In the genomic region with DNA sequence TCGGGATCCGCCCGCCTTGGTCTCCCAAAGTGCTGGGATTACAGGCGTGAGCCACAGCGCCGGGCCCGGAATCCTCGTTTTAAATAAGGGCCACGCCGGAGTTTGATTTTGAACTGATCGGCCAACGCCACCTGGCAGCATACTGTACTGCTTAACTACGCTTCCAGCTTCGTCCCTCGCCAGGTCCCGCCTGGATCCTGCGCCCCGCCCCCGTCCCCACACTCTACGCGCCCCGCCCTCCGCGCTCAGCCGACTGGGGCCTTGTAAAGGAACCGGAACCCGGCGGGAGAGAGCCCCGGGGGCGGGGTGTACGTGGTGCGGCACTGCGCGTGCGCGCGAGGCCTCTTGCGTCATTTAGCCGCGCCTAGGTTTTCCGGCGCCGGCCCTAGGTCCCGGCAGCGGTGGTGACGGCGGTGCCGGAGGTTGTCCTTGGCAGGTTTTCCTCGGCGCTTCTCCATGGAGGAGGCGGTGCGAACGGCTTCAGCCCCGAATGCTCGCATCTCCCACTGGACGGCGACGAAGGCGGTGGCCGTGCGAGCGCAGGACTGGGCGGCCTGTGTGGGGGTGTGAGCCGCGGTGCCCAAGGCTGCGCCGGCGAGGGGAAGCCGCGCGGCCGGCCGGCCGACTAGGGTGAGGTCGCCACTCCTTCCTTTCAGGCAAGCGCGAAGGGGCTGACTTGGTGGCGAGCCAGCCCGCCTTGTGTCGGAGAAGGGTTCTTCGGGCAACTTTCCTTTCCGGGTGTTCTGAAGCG, we compare ENCODE assay signal across 8 cellular contexts. TPM values are rescaled to one million over a fixed set of nuclear protein-coding genes. Genes with fewer than 3 reads are reported as not detected.
DNase-seq lines count a peak whose midpoint lies in the region; ATAC-seq, FAIRE-seq and TF ChIP-seq lines count a peak whose summit lies in the region.

TSS of gene NIPA2 (plus strand) at position 375 of the 751 bp plus-strand sequence. CDS start 13,066 bp downstream, outside the sequence.

- H3K9me3 ChIP-seq in KOPT-K1 (ENCODE audit: insufficient read depth, low read length, poor library complexity, severe bottlenecking): no peaks in the 10 kb centered on the region
- H3K9me3 ChIP-seq in esophagus muscularis mucosa: no peaks in the 10 kb centered on the region

- peak within 1 kb of the TSS; percentile 77 to 90 (median 80) for H3K4me3 ChIP-seq in esophagus muscularis mucosa

- peak within 1 kb of the TSS; percentile 100 for H3K27ac Mint-ChIP-seq in activated T-cell treated with anti-CD3 and anti-CD28 coated beads, Interleukin-2, amount 50 U/mL, for 72 hours

- peak; percentile 51 for FAIRE-seq in RCC 7860 (lab: Jason Lieb, UNC)

- H3K4me1 ChIP-seq in esophagus muscularis mucosa: peaks cover 15 to 37% (median 27%) of the 10 kb centered on the region in 4 donors

- no peaks in the 10 kb centered on the region for H3K9me3 Mint-ChIP-seq in activated T-cell treated with anti-CD3 and anti-CD28 coated beads, Interleukin-2, amount 50 U/mL, for 72 hours

- DNase-seq in DMS79 (lab: John Stamatoyannopoulos, UW): peak; percentile 82
- peak; percentile 94 for DNase-seq in RCC 7860 (ENCODE audit: low spot score)
- DNase-seq in activated T-cell treated with anti-CD3 and anti-CD28 coated beads, Interleukin-2, amount 50 U/mL, for 72 hours: peak; percentile 97 to 100
- peak; percentile 100 for DNase-seq in esophagus muscularis mucosa (ENCODE audit: extremely low spot score)
- peak; percentile 98 for DNase-seq in myocyte (ENCODE audit: low read depth)
- peak; percentile 95 to 99 for DNase-seq in stimulated activated CD8-positive, alpha-beta memory T cell treated with anti-CD3 and anti-CD28 coated beads, Interleukin-7, amount 100 ng/mL, for 48 hours (ENCODE audit: extremely low read depth in 1 of 2, low read depth in 1 of 2)

- peak within 1 kb of the TSS; percentile 92 to 100 for H3K4me3 Mint-ChIP-seq in activated T-cell treated with anti-CD3 and anti-CD28 coated beads, Interleukin-2, amount 50 U/mL, for 72 hours

- 1% methylated on average over 56 of the region's 83 CpGs for WGBS in esophagus muscularis mucosa

- no peak for TF ChIP-seq EP300 in esophagus muscularis mucosa (IDR thresholded peaks at IDR 0.05)

- peak; percentile 76 for ATAC-seq in GM21786 (IDR thresholded peaks at IDR 0.05; ENCODE audit: unreplicated experiment)
- ATAC-seq in activated T-cell treated with anti-CD3 and anti-CD28 coated beads, Interleukin-2, amount 50 U/mL, for 72 hours (replicated peaks in 1 of 2): peak; percentile 96

- H3K4me1 Mint-ChIP-seq in activated T-cell treated with anti-CD3 and anti-CD28 coated beads, Interleukin-2, amount 50 U/mL, for 72 hours (ENCODE audit: low read depth): peaks cover 32% of the 10 kb centered on the region

- H3K36me3 Mint-ChIP-seq in activated T-cell treated with anti-CD3 and anti-CD28 coated beads, Interleukin-2, amount 50 U/mL, for 72 hours (ENCODE audit: insufficient read depth in 2 of 2): peaks cover 10 to 18% of the 10 kb centered on the region in 2 donors

- TF ChIP-seq POLR2A in esophagus muscularis mucosa (IDR thresholded peaks at IDR 0.05; ENCODE audit: low read depth): peak; percentile 55

- H3K36me3 ChIP-seq in KOPT-K1 (ENCODE audit: insufficient read depth, low read length): peaks cover 30% of the 10 kb centered on the region
- peaks cover 0 to 17% (median 8%) of the 10 kb centered on the region in 4 donors for H3K36me3 ChIP-seq in esophagus muscularis mucosa

- H3K27ac ChIP-seq in KOPT-K1 (ENCODE audit: low read depth, low read length, poor library complexity, severe bottlenecking) (peak within 1 kb of the TSS; percentile 80), esophagus muscularis mucosa (replicated peaks in 1 of 4) (peak within 1 kb of the TSS; percentile 88 to 98 (median 96))

- H3K27me3 Mint-ChIP-seq in activated T-cell treated with anti-CD3 and anti-CD28 coated beads, Interleukin-2, amount 50 U/mL, for 72 hours (ENCODE audit: low read depth): peaks cover 5% of the 10 kb centered on the region

- intact Hi-C loops in esophagus muscularis mucosa (cut with DNase I): loop anchor here (2.0 kb wide), 1 partner anchor 52 kb away; the partner anchor contains the start of gene NIPA1

- no peak for TF ChIP-seq CTCF in esophagus muscularis mucosa (IDR thresholded peaks at IDR 0.05)

- H3K27me3 ChIP-seq in esophagus muscularis mucosa: no peaks in the 10 kb centered on the region

RNA-seq across cellular contexts. Expression of gene NIPA2, which starts in this region (rescaled TPM):
- 10 to 100 TPM; 59.1 to 65.9 TPM for total RNA-seq in activated T-cell treated with anti-CD3 and anti-CD28 coated beads, Interleukin-2, amount 50 U/mL, for 72 hours
- total RNA-seq in esophagus muscularis mucosa: 10 to 100 TPM; 29.9 to 41.3 (median 34.5) TPM
- total RNA-seq in myocyte: 99.8 and 103 TPM in 2 replicates
- 53.0 TPM for polyA plus RNA-seq in myocyte (2012)

Comparison
In these comparisons a context has a peak if more than half of its experiments do, and no peak if none do; other contexts are left out.
1. Peak in every context shown above with its lines: DNase-seq, ATAC-seq, H3K4me3 ChIP-seq and H3K27ac ChIP-seq.